In the genomic region with DNA sequence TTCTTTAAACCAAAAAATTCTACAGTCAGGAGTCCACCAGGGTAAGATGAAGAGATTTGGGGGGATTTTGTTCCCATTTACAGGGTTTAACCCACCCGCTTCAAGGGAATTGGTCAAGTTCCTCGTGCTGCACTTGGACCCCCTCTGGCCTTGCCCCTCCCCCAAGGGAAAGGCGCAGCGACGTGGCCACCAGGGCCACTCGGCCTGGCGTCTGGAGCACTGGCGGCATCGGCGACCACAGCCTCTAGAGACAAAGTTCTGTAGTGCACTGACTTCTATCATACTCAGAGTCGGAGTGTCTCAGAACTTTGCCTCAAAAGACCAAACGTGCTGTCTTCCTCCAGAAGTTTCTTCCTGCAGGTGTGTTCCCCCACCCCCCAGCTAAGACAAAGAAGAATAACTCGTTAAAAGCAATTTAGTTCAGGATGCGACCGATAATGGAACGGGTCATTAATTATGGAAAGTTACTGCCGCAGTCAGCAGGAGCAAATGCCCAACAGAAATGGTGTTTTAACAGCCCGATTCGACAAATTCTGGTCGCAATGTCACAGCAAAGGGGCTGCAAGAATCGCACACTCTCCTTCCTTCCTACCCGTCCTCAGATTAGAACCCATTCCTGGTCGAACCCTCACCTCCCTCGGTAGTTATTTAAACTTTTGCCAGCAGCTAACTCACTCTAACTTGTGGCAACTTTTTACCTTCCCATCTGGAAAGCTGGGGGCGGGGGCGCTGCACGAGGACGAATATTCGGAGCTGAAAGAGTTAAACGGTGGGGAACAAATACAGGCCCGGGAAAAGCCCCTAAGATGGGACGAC, we compare ENCODE assay signal across 8 cellular contexts.
DNase-seq lines count a peak whose midpoint lies in the region; ATAC-seq and TF ChIP-seq lines count a peak whose summit lies in the region.

No MANE protein-coding gene starts in this region.

- ATAC-seq in GM19463 (IDR thresholded peaks at IDR 0.05; ENCODE audit: unreplicated experiment) = peak; percentile 24
- no peak for ATAC-seq in activated CD8-positive, alpha-beta T cell treated with anti-CD3 and anti-CD28 coated beads for 36 hours

- no peak overlapping the region for H3K27ac Mint-ChIP-seq in activated CD8-positive, alpha-beta T cell treated with anti-CD3 and anti-CD28 coated beads for 36 hours
- no peak overlapping the region for H3K27ac Mint-ChIP-seq in stimulated activated naive CD8-positive, alpha-beta T cell treated with anti-CD3 and anti-CD28 coated beads, Interleukin-15, Interleukin-2, amounts not matched to agents 100 ng/mL and 50 ng/mL, for 24 hours

- H3K27me3 Mint-ChIP-seq in activated CD8-positive, alpha-beta T cell treated with anti-CD3 and anti-CD28 coated beads for 36 hours = peaks cover 16% of the 10 kb centered on the region
- peaks cover 31% of the 10 kb centered on the region for H3K27me3 Mint-ChIP-seq in stimulated activated naive CD8-positive, alpha-beta T cell treated with anti-CD3 and anti-CD28 coated beads, Interleukin-15, Interleukin-2, amounts not matched to agents 100 ng/mL and 50 ng/mL, for 24 hours

- DNase-seq in AG08395 (ENCODE audit: low spot score) (peak; percentile 24), KG1 (lab: John Stamatoyannopoulos, UW) (no peak), NCI-H774 (lab: John Stamatoyannopoulos, UW) (no peak), dermis blood vessel endothelial cell (no peak)
- no peak for DNase-seq in activated CD8-positive, alpha-beta T cell treated with anti-CD3 and anti-CD28 coated beads for 36 hours

- H3K27ac ChIP-seq in iPS-18a (ENCODE audit: low read length) = peak overlapping the region; percentile 38

- H3K27me3 ChIP-seq in iPS-18a (ENCODE audit: control insufficient read depth, insufficient read depth, low read length) = no peaks in the 10 kb centered on the region

- peaks cover 16% of the 10 kb centered on the region for H3K4me1 Mint-ChIP-seq in activated CD8-positive, alpha-beta T cell treated with anti-CD3 and anti-CD28 coated beads for 36 hours (ENCODE audit: low read depth)
- H3K4me1 Mint-ChIP-seq in stimulated activated naive CD8-positive, alpha-beta T cell treated with anti-CD3 and anti-CD28 coated beads, Interleukin-15, Interleukin-2, amounts not matched to agents 100 ng/mL and 50 ng/mL, for 24 hours (ENCODE audit: low read depth) = peaks cover 17% of the 10 kb centered on the region

- POLR2A ChIA-PET in activated CD8-positive, alpha-beta T cell treated with anti-CD3 and anti-CD28 coated beads for 36 hours (lab: Charles Lee) = interaction anchor here (1.4 kb wide), 1 partner anchor 18 kb away, joined by 3 read pairs; no protein-coding TSS in a partner anchor

- H3K36me3 ChIP-seq in iPS-18a (ENCODE audit: control insufficient read depth, low read depth, low read length) = no peaks in the 10 kb centered on the region

- peak overlapping the region; percentile 77 for H3K4me3 Mint-ChIP-seq in activated CD8-positive, alpha-beta T cell treated with anti-CD3 and anti-CD28 coated beads for 36 hours
- H3K4me3 Mint-ChIP-seq in stimulated activated naive CD8-positive, alpha-beta T cell treated with anti-CD3 and anti-CD28 coated beads, Interleukin-15, Interleukin-2, amounts not matched to agents 100 ng/mL and 50 ng/mL, for 24 hours = peak overlapping the region; percentile 76

- peak overlapping the region; percentile 89 for H3K9ac ChIP-seq in iPS-18a (ENCODE audit: low read length)

- H3K4me1 ChIP-seq in iPS-18a (ENCODE audit: control insufficient read depth, low read depth, low read length) = peaks cover 46% of the 10 kb centered on the region

- no peaks in the 10 kb centered on the region for H3K36me3 Mint-ChIP-seq in activated CD8-positive, alpha-beta T cell treated with anti-CD3 and anti-CD28 coated beads for 36 hours (ENCODE audit: low read depth)
- H3K36me3 Mint-ChIP-seq in stimulated activated naive CD8-positive, alpha-beta T cell treated with anti-CD3 and anti-CD28 coated beads, Interleukin-15, Interleukin-2, amounts not matched to agents 100 ng/mL and 50 ng/mL, for 24 hours (ENCODE audit: low read depth) = no peaks in the 10 kb centered on the region

- no peaks in the 10 kb centered on the region for H3K9me3 Mint-ChIP-seq in activated CD8-positive, alpha-beta T cell treated with anti-CD3 and anti-CD28 coated beads for 36 hours
- H3K9me3 Mint-ChIP-seq in stimulated activated naive CD8-positive, alpha-beta T cell treated with anti-CD3 and anti-CD28 coated beads, Interleukin-15, Interleukin-2, amounts not matched to agents 100 ng/mL and 50 ng/mL, for 24 hours = no peaks in the 10 kb centered on the region

- H3K4me3 ChIP-seq in iPS-18a (ENCODE audit: low read length) = peak overlapping the region; percentile 85

- CTCF ChIA-PET in activated CD8-positive, alpha-beta T cell treated with anti-CD3 and anti-CD28 coated beads for 36 hours (lab: Charles Lee) = interaction anchor here (1.1 to 2.4 kb wide), 3 partner anchors 9 to 57 kb away, joined by 3 to 9 read pairs (median 3); no protein-coding TSS in a partner anchor

- intact Hi-C loops in activated CD8-positive, alpha-beta T cell treated with anti-CD3 and anti-CD28 coated beads for 36 hours (cut with micrococcal nuclease) = no loop called here

- peak; percentile 12 for TF ChIP-seq CTCF in activated CD8-positive, alpha-beta T cell treated with anti-CD3 and anti-CD28 coated beads for 36 hours (IDR thresholded peaks at IDR 0.05)

- peaks cover 6% of the 10 kb centered on the region for H3K9me3 ChIP-seq in iPS-18a (ENCODE audit: control insufficient read depth, low read depth, low read length)
